Comparison of ENCODE assay signal across 27 cellular contexts in the genomic region with DNA sequence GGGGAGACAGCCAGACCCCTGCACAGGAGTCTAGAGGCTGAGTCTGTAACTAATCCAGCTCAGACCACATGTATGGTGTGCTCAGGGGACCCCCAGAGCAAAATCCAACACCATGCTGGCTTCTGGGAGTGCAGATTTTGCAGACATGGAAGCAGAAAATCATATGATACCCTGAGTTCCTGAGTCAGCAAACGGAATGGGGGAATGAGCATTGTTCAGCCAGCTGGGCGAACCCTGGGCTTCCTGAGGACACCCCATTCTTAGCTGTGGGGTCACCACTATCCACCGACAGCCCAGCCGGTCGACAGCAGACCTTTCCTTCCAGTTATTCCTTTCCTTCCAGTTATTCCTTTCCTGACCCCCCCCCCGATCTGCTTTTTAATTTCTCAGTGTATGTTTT.
"Had no signal": no experiment of that assay in that cellular context is flagged by ENCODE, and none has a peak within 500 bp of the region (broad histone marks: within the 10 kb centered on the region; RNA-seq: fewer than 3 reads in every experiment).

No MANE protein-coding gene starts in this region.

- H3K4me1 ChIP-seq: left ventricle myocardium inferior, parathyroid adenoma, right atrium auricular region, right lobe of liver, transverse colon, upper lobe of left lung, vagina had no signal

- H3K27ac Mint-ChIP-seq: natural killer cell treated with Interleukin-12 subunit alpha and Interleukin-12 subunit beta and Interleukin-15 and Interleukin-18, amount 100 ng/mL, for 72 hours; progenitor cell of endocrine pancreas; stimulated activated memory B cell treated with anti-CD40 and anti-IgM and Interleukin-4, amounts not matched to agents 10 μg/mL and 1 μg/mL and 100 μg/mL, for 72 hours; stimulated activated naive CD8-positive, alpha-beta T cell treated with anti-CD3 and anti-CD28 coated beads, Interleukin-15, amount 100 ng/mL, for 72 hours had no signal

- H3K27me3 ChIP-seq: right atrium auricular region, right lobe of liver, transverse colon, upper lobe of left lung, vagina had no signal

- H3K36me3 ChIP-seq: left ventricle myocardium inferior, right atrium auricular region, right lobe of liver, transverse colon, upper lobe of left lung, vagina had no signal

- H3K4me3 ChIP-seq: left ventricle myocardium inferior, lung, mucosa of descending colon, right atrium auricular region, right lobe of liver, smooth muscle cell, transverse colon, upper lobe of left lung, vagina had no signal

- H3K9me3 Mint-ChIP-seq: natural killer cell treated with Interleukin-12 subunit alpha and Interleukin-12 subunit beta and Interleukin-15 and Interleukin-18, amount 100 ng/mL, for 72 hours; neural crest cell; stimulated activated memory B cell treated with anti-CD40 and anti-IgM and Interleukin-4, amounts not matched to agents 10 μg/mL and 1 μg/mL and 100 μg/mL, for 72 hours; stimulated activated naive CD8-positive, alpha-beta T cell treated with anti-CD3 and anti-CD28 coated beads, Interleukin-15, amount 100 ng/mL, for 72 hours had no signal

- H3K27me3 Mint-ChIP-seq: natural killer cell treated with Interleukin-12 subunit alpha and Interleukin-12 subunit beta and Interleukin-15 and Interleukin-18, amount 100 ng/mL, for 72 hours had no signal

- DNase-seq: hippocampal formation; kidney; left ventricle myocardium inferior; mesendoderm; midbrain; mucosa of descending colon; naive thymus-derived CD4-positive, alpha-beta T cell; nucleus accumbens; right lobe of liver; stimulated activated CD4-positive, alpha-beta T cell treated with anti-CD3 and anti-CD28 coated beads, Interleukin-1b, Interleukin-23, amount 100 ng/mL, for 48 hours; stimulated activated CD4-positive, alpha-beta T cell treated with anti-CD3 and anti-CD28 coated beads, Interleukin-2, amount 100 ng/mL, for 48 hours; stimulated activated CD4-positive, alpha-beta T cell treated with anti-CD3 and anti-CD28 coated beads, Interleukin-4, amount 100 ng/mL, for 4 hours; stimulated activated CD8-positive, alpha-beta memory T cell treated with anti-CD3 and anti-CD28 coated beads, Interleukin-4, amount 100 ng/mL, for 48 hours; stimulated activated naive CD4-positive, alpha-beta T cell treated with Interleukin-2 at 50 U/mL for 16 hours; stimulated activated naive CD8-positive, alpha-beta T cell treated with anti-CD3 and anti-CD28 coated beads, Interleukin-15, amount 100 ng/mL, for 72 hours; substantia nigra; transverse colon; upper lobe of left lung had no signal

- H3K4me3 Mint-ChIP-seq: naive thymus-derived CD4-positive, alpha-beta T cell; natural killer cell treated with Interleukin-12 subunit alpha and Interleukin-12 subunit beta and Interleukin-15 and Interleukin-18, amount 100 ng/mL, for 72 hours; neural crest cell; stimulated activated memory B cell treated with anti-CD40 and anti-IgM and Interleukin-4, amounts not matched to agents 10 μg/mL and 1 μg/mL and 100 μg/mL, for 72 hours; stimulated activated naive CD8-positive, alpha-beta T cell treated with anti-CD3 and anti-CD28 coated beads, Interleukin-15, amount 100 ng/mL, for 72 hours had no signal

- H3K27ac ChIP-seq: left ventricle myocardium inferior, parathyroid adenoma, right atrium auricular region, right lobe of liver, transverse colon, upper lobe of left lung, vagina had no signal

- H3K9me3 ChIP-seq: left ventricle myocardium inferior, mucosa of descending colon, right atrium auricular region, right lobe of liver, transverse colon, upper lobe of left lung, vagina had no signal

- H3K4me1 Mint-ChIP-seq: naive thymus-derived CD4-positive, alpha-beta T cell; stimulated activated memory B cell treated with anti-CD40 and anti-IgM and Interleukin-4, amounts not matched to agents 10 μg/mL and 1 μg/mL and 100 μg/mL, for 72 hours; stimulated activated naive CD8-positive, alpha-beta T cell treated with anti-CD3 and anti-CD28 coated beads, Interleukin-15, amount 100 ng/mL, for 72 hours had no signal

- H3K36me3 Mint-ChIP-seq: naive thymus-derived CD4-positive, alpha-beta T cell; natural killer cell treated with Interleukin-12 subunit alpha and Interleukin-12 subunit beta and Interleukin-15 and Interleukin-18, amount 100 ng/mL, for 72 hours; stimulated activated memory B cell treated with anti-CD40 and anti-IgM and Interleukin-4, amounts not matched to agents 10 μg/mL and 1 μg/mL and 100 μg/mL, for 72 hours had no signal

- ATAC-seq: mucosa of descending colon; naive thymus-derived CD4-positive, alpha-beta T cell; right lobe of liver; stimulated activated memory B cell treated with anti-CD40 and anti-IgM and Interleukin-4, amounts not matched to agents 10 μg/mL and 1 μg/mL and 100 μg/mL, for 72 hours; stimulated activated naive CD8-positive, alpha-beta T cell treated with anti-CD3 and anti-CD28 coated beads, Interleukin-15, amount 100 ng/mL, for 72 hours had no signal
